ENCODE assay signal across 1 cellular context in genomic region chr22:38609371-38609770, GRCh38.
TF ChIP-seq lines count a peak whose summit lies in the region.

No MANE protein-coding gene starts in this region.

TF ChIP-seq in WTC11, 78 proteins besides CTCF, POLR2A, EP300 and RAD21 (continued from another document):
- TF ChIP-seq MAX (CRISPR knock-in tag; IDR thresholded peaks at IDR 0.05) (no peak), ZBTB43 (CRISPR knock-in tag; IDR thresholded peaks at IDR 0.05) (no peak), MLX (CRISPR knock-in tag; IDR thresholded peaks at IDR 0.05) (no peak), IRF2 (CRISPR knock-in tag; IDR thresholded peaks at IDR 0.05; ENCODE audit: borderline replicate concordance, low read depth) (no peak), ZNF396 (CRISPR knock-in tag; IDR thresholded peaks at IDR 0.05; ENCODE audit: borderline replicate concordance) (no peak)
